ENCODE assay signal across 10 cellular contexts in genomic region chr2:38940746-38941145, GRCh38. TPM values are rescaled to one million over a fixed set of nuclear protein-coding genes. Genes with fewer than 3 reads are reported as not detected.
"Had no signal": no experiment of that assay in that cellular context is flagged by ENCODE, and none has a peak within 500 bp of the region (broad histone marks: within the 10 kb centered on the region; RNA-seq: fewer than 3 reads in every experiment).

No MANE protein-coding gene starts in this region.

- H3K36me3 ChIP-seq: HAP-1 had no signal

- H3K9ac ChIP-seq: GM23248 had no signal

- H3K4me3 ChIP-seq: GM23248, HAP-1 had no signal

- ATAC-seq: HCT116 had no signal

- H3K9me3 ChIP-seq: HAP-1 had no signal

- DNase-seq: GM23248, H7, HFFc6, KG1 had no signal

- H2AFZ ChIP-seq: GM23248 had no signal

- FAIRE-seq: H1 had no signal

- H3K27ac ChIP-seq: GM23248, HL-60 had no signal

RNA-seq across cellular contexts. Expression of gene ARHGEF33, which starts 51.1 kb away (rescaled TPM):
- total RNA-seq: H7, HT1080 had no signal
- polyA plus RNA-seq: IgD-negative memory B cell had no signal
